ENCODE assay signal across 11 cellular contexts in genomic region chr9:89502038-89502601, GRCh38. TPM values are rescaled to one million over a fixed set of nuclear protein-coding genes. Genes with fewer than 3 reads are reported as not detected.
DNase-seq lines count a peak whose midpoint lies in the region; ATAC-seq and TF ChIP-seq lines count a peak whose summit lies in the region.
"Had no signal": no experiment of that assay in that cellular context is flagged by ENCODE, and none has a peak within 500 bp of the region (broad histone marks: within the 10 kb centered on the region; RNA-seq: fewer than 3 reads in every experiment).

No MANE protein-coding gene starts in this region.

- H3K4me1 ChIP-seq in CD8-positive, alpha-beta T cell (ENCODE audit: insufficient read depth, low read length), result peaks cover 72% of the 10 kb centered on the region
- H3K4me1 ChIP-seq in Loucy (ENCODE audit: insufficient read depth, low read length, poor library complexity, severe bottlenecking), result peaks cover 77% of the 10 kb centered on the region

- H3K79me2 ChIP-seq in Loucy (ENCODE audit: insufficient read depth, low read length), result peaks cover 24% of the 10 kb centered on the region

- peaks cover 81% of the 10 kb centered on the region for H3K4me1 Mint-ChIP-seq in CD8-positive, alpha-beta T cell (ENCODE audit: low read depth)
- peaks cover 77% of the 10 kb centered on the region for H3K4me1 Mint-ChIP-seq in activated CD8-positive, alpha-beta memory T cell treated with anti-CD3 and anti-CD28 coated beads, Interleukin-2, amount 10 ng/mL, durations not matched to agents 7 days and 5 days
- peaks cover 48% of the 10 kb centered on the region for H3K4me1 Mint-ChIP-seq in memory B cell
- H3K4me1 Mint-ChIP-seq in HFFc6 (ENCODE audit: low read depth), result no peaks in the 10 kb centered on the region

- no peak overlapping the region for H2AFZ ChIP-seq in Loucy (ENCODE audit: low read length)

- POLR2A ChIA-PET in CD8-positive, alpha-beta T cell (lab: Charles Lee), result interaction anchor here (1.0 to 2.5 kb wide), 11 partner anchors 11 to 58 kb away, joined by 3 to 10 read pairs (median 5); no protein-coding TSS in a partner anchor

- no peaks in the 10 kb centered on the region for H3K27me3 ChIP-seq in CD8-positive, alpha-beta T cell (ENCODE audit: insufficient read depth, low read length)
- H3K27me3 ChIP-seq in Loucy (ENCODE audit: insufficient read depth, low read length, poor library complexity, severe bottlenecking), result no peaks in the 10 kb centered on the region
- H3K27me3 ChIP-seq: MG63 had no signal

- no peaks in the 10 kb centered on the region for H3K9me2 ChIP-seq in Loucy (replicated peaks; ENCODE audit: low read depth, low read length)

- H3F3A ChIP-seq in Loucy (ENCODE audit: low read depth), result no peaks in the 10 kb centered on the region; the same call in 1 of the 2 replicates

- H3K9me3 Mint-ChIP-seq in CD8-positive, alpha-beta T cell, result no peaks in the 10 kb centered on the region
- H3K9me3 Mint-ChIP-seq in activated CD8-positive, alpha-beta memory T cell treated with anti-CD3 and anti-CD28 coated beads, Interleukin-2, amount 10 ng/mL, durations not matched to agents 7 days and 5 days (ENCODE audit: low read depth), result no peaks in the 10 kb centered on the region
- H3K9me3 Mint-ChIP-seq in memory B cell (no peaks in the 10 kb centered on the region), HFFc6 (no peaks in the 10 kb centered on the region)
- H3K9me3 Mint-ChIP-seq: dendritic cell treated with granulocyte-macrophage colony-stimulating factor and Interleukin-4, amounts not matched to agents 40 ng/mL and 50 ng/mL, for 4 days had no signal

- no peaks in the 10 kb centered on the region for H3K27me3 Mint-ChIP-seq in CD8-positive, alpha-beta T cell (ENCODE audit: low read depth)
- H3K27me3 Mint-ChIP-seq in activated CD8-positive, alpha-beta memory T cell treated with anti-CD3 and anti-CD28 coated beads, Interleukin-2, amount 10 ng/mL, durations not matched to agents 7 days and 5 days, result no peaks in the 10 kb centered on the region
- H3K27me3 Mint-ChIP-seq in memory B cell, result no peaks in the 10 kb centered on the region
- peaks cover 3% of the 10 kb centered on the region for H3K27me3 Mint-ChIP-seq in HFFc6 (ENCODE audit: insufficient read depth)

- H3K27ac ChIP-seq in CD8-positive, alpha-beta T cell (ENCODE audit: low read depth, low read length), result peak overlapping the region; percentile 53

- H3K9me3 ChIP-seq in CD8-positive, alpha-beta T cell (ENCODE audit: low read length), result no peaks in the 10 kb centered on the region
- no peaks in the 10 kb centered on the region for H3K9me3 ChIP-seq in Loucy (ENCODE audit: insufficient read depth, low read depth, low read length)
- H3K9me3 ChIP-seq: MG63 had no signal

- peak; percentile 32 to 89 (median 68) for DNase-seq in CD8-positive, alpha-beta T cell
- DNase-seq in activated CD8-positive, alpha-beta memory T cell treated with anti-CD3 and anti-CD28 coated beads, Interleukin-2, amount 10 ng/mL, durations not matched to agents 7 days and 5 days, result peak; percentile 91
- no peak for DNase-seq in memory B cell (ENCODE audit: low spot score in 2 of 2)
- no peak for DNase-seq in HFFc6
- no peak for DNase-seq in medulla oblongata (ENCODE audit: extremely low spot score)
- DNase-seq: MG63, NCI-H226 had no signal

- H3K4me3 Mint-ChIP-seq in CD8-positive, alpha-beta T cell, result peak overlapping the region; percentile 19
- peak overlapping the region; percentile 36 for H3K4me3 Mint-ChIP-seq in activated CD8-positive, alpha-beta memory T cell treated with anti-CD3 and anti-CD28 coated beads, Interleukin-2, amount 10 ng/mL, durations not matched to agents 7 days and 5 days
- H3K4me3 Mint-ChIP-seq in memory B cell (no peak overlapping the region), HFFc6 (no peak overlapping the region)
- H3K4me3 Mint-ChIP-seq: dendritic cell treated with granulocyte-macrophage colony-stimulating factor and Interleukin-4, amounts not matched to agents 40 ng/mL and 50 ng/mL, for 4 days had no signal

- H3K4me2 ChIP-seq in Loucy (ENCODE audit: low read depth, low read length, poor library complexity, severe bottlenecking), result peak overlapping the region; percentile 62

- peaks cover 4% of the 10 kb centered on the region for H3K36me3 Mint-ChIP-seq in CD8-positive, alpha-beta T cell
- H3K36me3 Mint-ChIP-seq in activated CD8-positive, alpha-beta memory T cell treated with anti-CD3 and anti-CD28 coated beads, Interleukin-2, amount 10 ng/mL, durations not matched to agents 7 days and 5 days, result no peaks in the 10 kb centered on the region
- peaks cover 2% of the 10 kb centered on the region for H3K36me3 Mint-ChIP-seq in memory B cell
- H3K36me3 Mint-ChIP-seq in HFFc6 (ENCODE audit: low read depth), result no peaks in the 10 kb centered on the region

- peak overlapping the region; percentile 94 for H3K9ac ChIP-seq in Loucy (ENCODE audit: low read depth, low read length, poor library complexity, severe bottlenecking)

- TF ChIP-seq CTCF in CD8-positive, alpha-beta T cell (IDR thresholded peaks at IDR 0.05), result no peak
- TF ChIP-seq CTCF in Loucy (conservative IDR thresholded peaks at IDR 0.05; ENCODE audit: low read length) (no peak), HFFc6 (IDR thresholded peaks at IDR 0.05) (no peak)

- peaks cover under 1% of the 10 kb centered on the region for H4K20me1 ChIP-seq in Loucy (ENCODE audit: insufficient read depth, low read length, poor library complexity, severe bottlenecking)

- H3K4me3 ChIP-seq in CD8-positive, alpha-beta T cell (ENCODE audit: low read depth, low read length), result no peak overlapping the region
- peak overlapping the region; percentile 16 for H3K4me3 ChIP-seq in Loucy (ENCODE audit: low read length, poor library complexity, severe bottlenecking)
- H3K4me3 ChIP-seq: MG63 had no signal

- intact Hi-C loops in CD8-positive, alpha-beta T cell (cut with DNase I, micrococcal nuclease), result loop anchor here (1.0 to 5.0 kb wide), 3 partner anchors 20 to 45 kb away; no protein-coding TSS in a partner anchor

- H3K36me3 ChIP-seq in CD8-positive, alpha-beta T cell (ENCODE audit: insufficient read depth, low read length), result no peaks in the 10 kb centered on the region
- H3K36me3 ChIP-seq in Loucy (ENCODE audit: insufficient read depth, low read length), result no peaks in the 10 kb centered on the region
- H3K36me3 ChIP-seq: MG63 had no signal

- ATAC-seq in CD8-positive, alpha-beta T cell, result peak; percentile 69
- peak; percentile 68 for ATAC-seq in activated CD8-positive, alpha-beta memory T cell treated with anti-CD3 and anti-CD28 coated beads, Interleukin-2, amount 10 ng/mL, durations not matched to agents 7 days and 5 days
- ATAC-seq in memory B cell (ENCODE audit: low read depth) (no peak), GM21717 (IDR thresholded peaks at IDR 0.05; ENCODE audit: unreplicated experiment) (no peak), HG02885 (IDR thresholded peaks at IDR 0.05; ENCODE audit: poor library complexity, unreplicated experiment) (no peak)

- H3K27ac Mint-ChIP-seq in CD8-positive, alpha-beta T cell, result peak overlapping the region; percentile 95
- peak overlapping the region; percentile 93 for H3K27ac Mint-ChIP-seq in activated CD8-positive, alpha-beta memory T cell treated with anti-CD3 and anti-CD28 coated beads, Interleukin-2, amount 10 ng/mL, durations not matched to agents 7 days and 5 days
- H3K27ac Mint-ChIP-seq in memory B cell, result peak overlapping the region; percentile 3
- H3K27ac Mint-ChIP-seq in HFFc6, result no peak overlapping the region
- H3K27ac Mint-ChIP-seq: dendritic cell treated with granulocyte-macrophage colony-stimulating factor and Interleukin-4, amounts not matched to agents 40 ng/mL and 50 ng/mL, for 4 days had no signal

- CTCF ChIA-PET in CD8-positive, alpha-beta T cell (lab: Charles Lee), result interaction anchor here (0.8 to 2.7 kb wide), 13 partner anchors 9 to 92 kb away, joined by 3 to 16 read pairs (median 5); no protein-coding TSS in a partner anchor
- CTCF ChIA-PET in activated CD8-positive, alpha-beta memory T cell treated with anti-CD3 and anti-CD28 coated beads, Interleukin-2, amount 10 ng/mL, durations not matched to agents 7 days and 5 days (lab: Charles Lee), result interaction anchor here (0.8 to 4.4 kb wide), 8 partner anchors 14 to 76 kb away, joined by 3 to 50 read pairs (median 6); no protein-coding TSS in a partner anchor

RNA-seq across cellular contexts. Expression of gene SEMA4D, which starts 4.2 kb away (rescaled TPM):
- 100 to 1,000 TPM; 286 to 305 TPM for total RNA-seq in CD8-positive, alpha-beta T cell
- total RNA-seq in activated CD8-positive, alpha-beta memory T cell treated with anti-CD3 and anti-CD28 coated beads, Interleukin-2, amount 10 ng/mL, durations not matched to agents 7 days and 5 days, result 100 to 1,000 TPM; 408 to 525 TPM
- total RNA-seq in HFFc6 (2021; fragmentation: NEBNext Ultra II Directional; extraction: Animal tissue kit (Norgen Biotek cat#: 25700)), result not detected

Comparison
In these comparisons a context has a peak if more than half of its experiments do, and no peak if none do; other contexts are left out.
1. ATAC-seq: peak in CD8-positive, alpha-beta T cell (single experiment) and activated CD8-positive, alpha-beta memory T cell treated with anti-CD3 and anti-CD28 coated beads, Interleukin-2, amount 10 ng/mL, durations not matched to agents 7 days and 5 days (single experiment); none in memory B cell (single experiment), GM21717 (single experiment) and HG02885 (single experiment).
2. DNase-seq: peak in CD8-positive, alpha-beta T cell (7 of 7) and activated CD8-positive, alpha-beta memory T cell treated with anti-CD3 and anti-CD28 coated beads, Interleukin-2, amount 10 ng/mL, durations not matched to agents 7 days and 5 days (single experiment); none in memory B cell (0 of 2), HFFc6 (single experiment) and medulla oblongata (single experiment).
3. H3K4me3 Mint-ChIP-seq: peak in CD8-positive, alpha-beta T cell (single experiment) and activated CD8-positive, alpha-beta memory T cell treated with anti-CD3 and anti-CD28 coated beads, Interleukin-2, amount 10 ng/mL, durations not matched to agents 7 days and 5 days (single experiment); none in memory B cell (single experiment) and HFFc6 (single experiment).
4. RNA of gene SEMA4D, which starts 4.2 kb away (total RNA-seq): 408 to 525 TPM in activated CD8-positive, alpha-beta memory T cell treated with anti-CD3 and anti-CD28 coated beads, Interleukin-2, amount 10 ng/mL, durations not matched to agents 7 days and 5 days and 286 to 305 TPM in CD8-positive, alpha-beta T cell; not detected in HFFc6; every median in the first group is over 100 times any median in the second.